ENCODE assay signal across 1 cellular context in genomic region chr9:128719919-128720605, GRCh38.
TF ChIP-seq lines count a peak whose summit lies in the region.

No MANE protein-coding gene starts in this region.

TF ChIP-seq in HEK293, 187 proteins besides CTCF, POLR2A, EP300 and RAD21 (continued from another document):
- TF ChIP-seq, protein P1, sequence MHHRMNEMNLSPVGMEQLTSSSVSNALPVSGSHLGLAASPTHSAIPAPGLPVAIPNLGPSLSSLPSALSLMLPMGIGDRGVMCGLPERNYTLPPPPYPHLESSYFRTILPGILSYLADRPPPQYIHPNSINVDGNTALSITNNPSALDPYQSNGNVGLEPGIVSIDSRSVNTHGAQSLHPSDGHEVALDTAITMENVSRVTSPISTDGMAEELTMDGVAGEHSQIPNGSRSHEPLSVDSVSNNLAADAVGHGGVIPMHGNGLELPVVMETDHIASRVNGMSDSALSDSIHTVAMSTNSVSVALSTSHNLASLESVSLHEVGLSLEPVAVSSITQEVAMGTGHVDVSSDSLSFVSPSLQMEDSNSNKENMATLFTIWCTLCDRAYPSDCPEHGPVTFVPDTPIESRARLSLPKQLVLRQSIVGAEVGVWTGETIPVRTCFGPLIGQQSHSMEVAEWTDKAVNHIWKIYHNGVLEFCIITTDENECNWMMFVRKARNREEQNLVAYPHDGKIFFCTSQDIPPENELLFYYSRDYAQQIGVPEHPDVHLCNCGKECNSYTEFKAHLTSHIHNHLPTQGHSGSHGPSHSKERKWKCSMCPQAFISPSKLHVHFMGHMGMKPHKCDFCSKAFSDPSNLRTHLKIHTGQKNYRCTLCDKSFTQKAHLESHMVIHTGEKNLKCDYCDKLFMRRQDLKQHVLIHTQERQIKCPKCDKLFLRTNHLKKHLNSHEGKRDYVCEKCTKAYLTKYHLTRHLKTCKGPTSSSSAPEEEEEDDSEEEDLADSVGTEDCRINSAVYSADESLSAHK (tag by site-specific recombination; IDR thresholded peaks at IDR 0.05) = no peak
- TF ChIP-seq ZNF549 (tag by site-specific recombination; IDR thresholded peaks at IDR 0.05) (no peak), ZNF133 (tag by site-specific recombination; IDR thresholded peaks at IDR 0.05) (no peak), ZNF175 (tag by site-specific recombination; IDR thresholded peaks at IDR 0.05) (no peak), ZBTB26 (tag by site-specific recombination; optimal IDR thresholded peaks at IDR 0.05) (no peak), GLIS2 (tag by site-specific recombination; IDR thresholded peaks at IDR 0.05) (peak; percentile 12; the same call in 1 of the 2 replicates), HOXC10 (CRISPR knock-in tag; IDR thresholded peaks at IDR 0.05) (no peak), ZNF311 (tag by site-specific recombination; IDR thresholded peaks at IDR 0.05; ENCODE audit: borderline replicate concordance) (no peak)
- TF ChIP-seq, protein P2, sequence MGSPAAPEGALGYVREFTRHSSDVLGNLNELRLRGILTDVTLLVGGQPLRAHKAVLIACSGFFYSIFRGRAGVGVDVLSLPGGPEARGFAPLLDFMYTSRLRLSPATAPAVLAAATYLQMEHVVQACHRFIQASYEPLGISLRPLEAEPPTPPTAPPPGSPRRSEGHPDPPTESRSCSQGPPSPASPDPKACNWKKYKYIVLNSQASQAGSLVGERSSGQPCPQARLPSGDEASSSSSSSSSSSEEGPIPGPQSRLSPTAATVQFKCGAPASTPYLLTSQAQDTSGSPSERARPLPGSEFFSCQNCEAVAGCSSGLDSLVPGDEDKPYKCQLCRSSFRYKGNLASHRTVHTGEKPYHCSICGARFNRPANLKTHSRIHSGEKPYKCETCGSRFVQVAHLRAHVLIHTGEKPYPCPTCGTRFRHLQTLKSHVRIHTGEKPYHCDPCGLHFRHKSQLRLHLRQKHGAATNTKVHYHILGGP (tag by site-specific recombination; IDR thresholded peaks at IDR 0.05) = no peak
